25 cellular contexts compared by ENCODE assay signal in the genomic region with DNA sequence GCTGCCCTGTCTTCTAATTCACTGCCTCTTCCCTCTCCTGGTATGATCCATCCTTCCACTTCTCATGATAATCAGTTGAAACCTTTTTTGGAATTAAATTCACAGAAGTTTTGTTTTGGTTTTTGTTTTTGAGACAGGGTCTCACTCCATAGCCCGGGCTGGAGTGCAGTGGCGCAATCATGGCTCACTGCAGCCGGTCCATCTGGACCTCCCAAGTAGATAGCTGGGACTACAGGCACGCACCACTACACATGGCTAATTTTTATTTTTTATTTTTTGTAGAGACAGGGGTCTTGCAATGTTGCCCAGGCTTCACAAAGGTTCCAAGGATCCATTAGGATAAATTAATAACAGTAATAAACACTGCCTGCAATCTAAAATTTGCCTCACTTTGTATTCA.
DNase-seq lines count a peak whose midpoint lies in the region; ATAC-seq and TF ChIP-seq lines count a peak whose summit lies in the region.
"Had no signal": no experiment of that assay in that cellular context is flagged by ENCODE, and none has a peak within 500 bp of the region (broad histone marks: within the 10 kb centered on the region; RNA-seq: fewer than 3 reads in every experiment).

No MANE protein-coding gene starts in this region.

- H3K27me3 Mint-ChIP-seq in activated naive CD4-positive, alpha-beta T cell treated with anti-CD3 and anti-CD28 coated beads, Interleukin-2, amount 10 ng/mL, durations not matched to agents 7 days and 5 days, result no peaks in the 10 kb centered on the region
- no peaks in the 10 kb centered on the region for H3K27me3 Mint-ChIP-seq in T-cell
- H3K27me3 Mint-ChIP-seq in central memory CD8-positive, alpha-beta T cell, result no peaks in the 10 kb centered on the region
- H3K27me3 Mint-ChIP-seq: effector memory CD8-positive, alpha-beta T cell; stimulated activated naive B cell treated with anti-CD40 and anti-IgM and Interleukin-4, amounts not matched to agents 10 μg/mL and 1 μg/mL and 100 μg/mL, for 72 hours had no signal

- peaks cover 61% of the 10 kb centered on the region for H3K36me3 Mint-ChIP-seq in activated naive CD4-positive, alpha-beta T cell treated with anti-CD3 and anti-CD28 coated beads, Interleukin-2, amount 10 ng/mL, durations not matched to agents 7 days and 5 days
- peaks cover 68% of the 10 kb centered on the region for H3K36me3 Mint-ChIP-seq in T-cell
- H3K36me3 Mint-ChIP-seq in central memory CD8-positive, alpha-beta T cell (ENCODE audit: insufficient read depth), result peaks cover 83% of the 10 kb centered on the region

- no peak overlapping the region for H3K4me3 ChIP-seq in stomach
- H3K4me3 ChIP-seq: coronary artery, ovary, thoracic aorta had no signal

- DNase-seq in activated naive CD4-positive, alpha-beta T cell treated with anti-CD3 and anti-CD28 coated beads, Interleukin-2, amount 10 ng/mL, durations not matched to agents 7 days and 5 days, result peak; percentile 2
- no peak for DNase-seq in activated naive CD4-positive, alpha-beta T cell (lab: John Stamatoyannopoulos, UW)
- DNase-seq in T-cell (no peak), stomach (no peak), GF-D8 (lab: John Stamatoyannopoulos, UW) (no peak), GM10248 (ENCODE audit: extremely low spot score) (no peak)
- no peak for DNase-seq in central memory CD8-positive, alpha-beta T cell (ENCODE audit: low spot score in 2 of 2)
- DNase-seq in stimulated activated CD4-positive, alpha-beta T cell treated with anti-CD3 and anti-CD28 coated beads, Interleukin-2, amount 100 ng/mL, for 48 hours, result no peak
- DNase-seq: activated CD8-positive, alpha-beta memory T cell treated with anti-CD3 and anti-CD28 coated beads for 24 hours; amygdala; effector memory CD8-positive, alpha-beta T cell; hypothalamus; left ventricle myocardium superior; NCI-H1092 treated with DMSO at 0.1 percent for 48 hours; NCI-H2029 treated with DMSO at 0.1 percent for 48 hours; NCI-H226; NCI-H748 treated with DMSO at 0.1 percent for 48 hours; ovary; RPMI8226; stimulated activated naive B cell treated with anti-CD40 and anti-IgM and Interleukin-4, amounts not matched to agents 10 μg/mL and 1 μg/mL and 100 μg/mL, for 72 hours had no signal

- 73 to 93% (median 82%) methylated on average over 4 of the region's 4 CpGs for WGBS in stomach, 5 donors

- no peak for TF ChIP-seq EP300 in stomach (IDR thresholded peaks at IDR 0.05)

- H3K9me3 Mint-ChIP-seq in activated naive CD4-positive, alpha-beta T cell treated with anti-CD3 and anti-CD28 coated beads, Interleukin-2, amount 10 ng/mL, durations not matched to agents 7 days and 5 days, result no peaks in the 10 kb centered on the region
- no peaks in the 10 kb centered on the region for H3K9me3 Mint-ChIP-seq in T-cell
- H3K9me3 Mint-ChIP-seq in central memory CD8-positive, alpha-beta T cell, result no peaks in the 10 kb centered on the region
- H3K9me3 Mint-ChIP-seq: effector memory CD8-positive, alpha-beta T cell; mesothelial cell of epicardium; nephron; stimulated activated naive B cell treated with anti-CD40 and anti-IgM and Interleukin-4, amounts not matched to agents 10 μg/mL and 1 μg/mL and 100 μg/mL, for 72 hours had no signal

- CTCF ChIA-PET in activated naive CD4-positive, alpha-beta T cell treated with anti-CD3 and anti-CD28 coated beads, Interleukin-2, amount 10 ng/mL, durations not matched to agents 7 days and 5 days (lab: Charles Lee), result interaction anchor here (1.4 kb wide), 1 partner anchor 10 kb away, joined by 3 read pairs; no protein-coding TSS in a partner anchor
- CTCF ChIA-PET in T-cell (lab: Charles Lee) (interaction anchor here in 1 of 2 donors (0.5 kb wide), 1 partner anchor 627 kb away, joined by 3 read pairs; no protein-coding TSS in a partner anchor), GM10248 (lab: Yijun Ruan, JAX) (interaction anchor here (1.0 to 1.3 kb wide), 2 partner anchors 8 to 351 kb away, joined by 5 to 6 read pairs; no protein-coding TSS in a partner anchor)

- H3K27me3 ChIP-seq in stomach, result no peaks in the 10 kb centered on the region
- H3K27me3 ChIP-seq: ovary had no signal

- POLR2A ChIA-PET in T-cell (lab: Charles Lee), result interaction anchor here in 1 of 2 donors (1.1 kb wide), 1 partner anchor 10 kb away, joined by 3 read pairs; no protein-coding TSS in a partner anchor
- POLR2A ChIA-PET in GM10248 (lab: Yijun Ruan, JAX), result no interaction called here

- no peaks in the 10 kb centered on the region for H3K9me3 ChIP-seq in stomach
- H3K9me3 ChIP-seq: ovary, thoracic aorta had no signal

- H3K27ac ChIP-seq in stomach, result peak overlapping the region in 4 of 5 donors; percentile 29 to 66 (median 48)
- H3K27ac ChIP-seq: C4-2B, coronary artery, ovary, thoracic aorta had no signal

- TF ChIP-seq POLR2A in stomach (IDR thresholded peaks at IDR 0.05), result no peak

- intact Hi-C loops in stomach (cut with DNase I; ENCODE audit: low total_unique reads), result no loop called here

- H3K4me1 Mint-ChIP-seq in activated naive CD4-positive, alpha-beta T cell treated with anti-CD3 and anti-CD28 coated beads, Interleukin-2, amount 10 ng/mL, durations not matched to agents 7 days and 5 days, result peaks cover 51% of the 10 kb centered on the region
- peaks cover 57 to 75% (median 61%) of the 10 kb centered on the region in 3 donors for H3K4me1 Mint-ChIP-seq in T-cell
- peaks cover 59% of the 10 kb centered on the region for H3K4me1 Mint-ChIP-seq in central memory CD8-positive, alpha-beta T cell

- no peak for ATAC-seq in T-cell (replicated peaks in 1 of 4)
- no peak for ATAC-seq in central memory CD8-positive, alpha-beta T cell (replicated peaks; ENCODE audit: extremely low read depth, poor library complexity, severe bottlenecking)
- ATAC-seq: effector memory CD8-positive, alpha-beta T cell; left ventricle myocardium superior; stimulated activated naive B cell treated with anti-CD40 and anti-IgM and Interleukin-4, amounts not matched to agents 10 μg/mL and 1 μg/mL and 100 μg/mL, for 72 hours had no signal

- peaks cover 0 to 4% (median 0%) of the 10 kb centered on the region in 4 donors for H3K36me3 ChIP-seq in stomach
- H3K36me3 ChIP-seq: ovary, thoracic aorta had no signal

- no peak overlapping the region for H3K4me3 Mint-ChIP-seq in activated naive CD4-positive, alpha-beta T cell treated with anti-CD3 and anti-CD28 coated beads, Interleukin-2, amount 10 ng/mL, durations not matched to agents 7 days and 5 days
- no peak overlapping the region for H3K4me3 Mint-ChIP-seq in T-cell
- no peak overlapping the region for H3K4me3 Mint-ChIP-seq in central memory CD8-positive, alpha-beta T cell
- H3K4me3 Mint-ChIP-seq: effector memory CD8-positive, alpha-beta T cell; mesothelial cell of epicardium; nephron; stimulated activated naive B cell treated with anti-CD40 and anti-IgM and Interleukin-4, amounts not matched to agents 10 μg/mL and 1 μg/mL and 100 μg/mL, for 72 hours had no signal

- no peak overlapping the region for H3K27ac Mint-ChIP-seq in activated naive CD4-positive, alpha-beta T cell treated with anti-CD3 and anti-CD28 coated beads, Interleukin-2, amount 10 ng/mL, durations not matched to agents 7 days and 5 days
- peak overlapping the region; percentile 79 to 87 for H3K27ac Mint-ChIP-seq in T-cell
- H3K27ac Mint-ChIP-seq in central memory CD8-positive, alpha-beta T cell (ENCODE audit: low read depth), result peak overlapping the region; percentile 88
- H3K27ac Mint-ChIP-seq: mesothelial cell of epicardium; nephron; stimulated activated naive B cell treated with anti-CD40 and anti-IgM and Interleukin-4, amounts not matched to agents 10 μg/mL and 1 μg/mL and 100 μg/mL, for 72 hours had no signal

- peaks cover 1 to 39% (median 9%) of the 10 kb centered on the region in 4 donors for H3K4me1 ChIP-seq in stomach

- TF ChIP-seq CTCF in stomach (IDR thresholded peaks at IDR 0.05) (no peak), GM10248 (IDR thresholded peaks at IDR 0.05; ENCODE audit: control extremely low read depth, extremely low read depth, low read depth, missing control alignments) (no peak)
